21 cellular contexts compared by ENCODE assay signal in genomic region chr3:9678493-9678892, GRCh38. TPM values are rescaled to one million over a fixed set of nuclear protein-coding genes. Genes with fewer than 3 reads are reported as not detected.
DNase-seq lines count a peak whose midpoint lies in the region; ATAC-seq and TF ChIP-seq lines count a peak whose summit lies in the region.
"Had no signal": no experiment of that assay in that cellular context is flagged by ENCODE, and none has a peak within 500 bp of the region (broad histone marks: within the 10 kb centered on the region; RNA-seq: fewer than 3 reads in every experiment).

No MANE protein-coding gene starts in this region.

- H3K36me3 ChIP-seq in SK-N-SH (replicated peaks in 1 of 2; ENCODE audit: control insufficient read depth in 1 of 2, insufficient read depth in 2 of 2, low read length in 1 of 2) = peaks cover 12 to 88% of the 10 kb centered on the region in 2 experiments

- H2AFZ ChIP-seq in SK-N-SH (ENCODE audit: low read depth) = no peak overlapping the region

- no peaks in the 10 kb centered on the region for H3K9me3 Mint-ChIP-seq in HFFc6
- H3K9me3 Mint-ChIP-seq: CD8-positive, alpha-beta memory T cell had no signal

- no peak overlapping the region for H3K4me3 Mint-ChIP-seq in HFFc6
- H3K4me3 Mint-ChIP-seq: CD8-positive, alpha-beta memory T cell had no signal

- no peak overlapping the region for H3K27ac Mint-ChIP-seq in HFFc6

- H3F3A ChIP-seq in SK-N-SH (replicated peaks; ENCODE audit: insufficient read depth) = no peaks in the 10 kb centered on the region

- peaks cover 21% of the 10 kb centered on the region for H3K36me3 Mint-ChIP-seq in HFFc6 (ENCODE audit: low read depth)

- no peak overlapping the region for H3K9ac ChIP-seq in SK-N-SH

- TF ChIP-seq CTCF in SK-N-SH (IDR thresholded peaks at IDR 0.05) (no peak), HFFc6 (IDR thresholded peaks at IDR 0.05) (no peak)

- no peaks in the 10 kb centered on the region for H3K9me3 ChIP-seq in SK-N-SH
- H3K9me3 ChIP-seq: HAP-1 had no signal

- intact Hi-C loops in left cardiac atrium (cut with DNase I) = no loop called here

- no peaks in the 10 kb centered on the region for H4K20me1 ChIP-seq in SK-N-SH (ENCODE audit: insufficient read depth)

- in situ Hi-C loops in G401 (cut with HindIII; ENCODE audit: low sequenced_read_pairs) = no loop called here

- ATAC-seq in left cardiac atrium = peak; percentile 31 to 38
- ATAC-seq: GM12878 had no signal

- CTCF ChIA-PET in SK-N-SH (lab: Yijun Ruan, JAX) = interaction anchor here (1.5 to 1.7 kb wide), 2 partner anchors 9 to 10 kb away, joined by 4 to 5 read pairs; no protein-coding TSS in a partner anchor

- peaks cover 13% of the 10 kb centered on the region for H3K4me1 Mint-ChIP-seq in HFFc6 (ENCODE audit: low read depth)
- H3K4me1 Mint-ChIP-seq: CD8-positive, alpha-beta memory T cell had no signal

- H3K9me2 ChIP-seq in SK-N-SH = no peaks in the 10 kb centered on the region

- TF ChIP-seq EP300 in SK-N-SH (IDR thresholded peaks at IDR 0.05; ENCODE audit: borderline replicate concordance in 1 of 2, low read depth in 1 of 2, low read length in 1 of 2) = no peak

- no peaks in the 10 kb centered on the region; the same call in 1 of the 2 replicates for H3K27me3 Mint-ChIP-seq in HFFc6 (ENCODE audit: insufficient read depth)
- H3K27me3 Mint-ChIP-seq: CD8-positive, alpha-beta memory T cell had no signal

- no peaks in the 10 kb centered on the region for H3K27me3 ChIP-seq in SK-N-SH (ENCODE audit: insufficient read depth)

- TF ChIP-seq RAD21 in SK-N-SH (IDR thresholded peaks at IDR 0.05; ENCODE audit: low read length) = no peak

- H3K4me3 ChIP-seq in SK-N-SH (ENCODE audit: low read depth in 2 of 2, low read length in 1 of 2) = no peak overlapping the region
- H3K4me3 ChIP-seq: GM12878, HAP-1, K562 had no signal

- POLR2A ChIA-PET in SK-N-SH (lab: Yijun Ruan, JAX) = no interaction called here

- H3K79me2 ChIP-seq in SK-N-SH (ENCODE audit: insufficient read depth) = no peaks in the 10 kb centered on the region

- WGBS in SK-N-SH (ENCODE audit: low lambda C conversion rate) = 95% methylated on average over 3 of the region's 3 CpGs

- DNase-seq in G401 (ENCODE audit: low spot score) = peak; percentile 80
- no peak for DNase-seq in left cardiac atrium
- DNase-seq in pons (ENCODE audit: low spot score) = peak; percentile 59
- DNase-seq in COLO829 (ENCODE audit: low spot score) = no peak
- no peak for DNase-seq in DMS153 (lab: John Stamatoyannopoulos, UW)
- no peak for DNase-seq in SK-N-SH
- DNase-seq in HFFc6 = no peak
- DNase-seq: DND-41, GDM1, NCI-H1417 treated with DMSO at 0.1 percent for 48 hours, NCI-H2029 treated with DMSO at 0.1 percent for 48 hours, NCI-H2171 treated with DMSO at 0.1 percent for 48 hours, NCI-H510A, NCI-H774 had no signal

- no peak overlapping the region for H3K4me2 ChIP-seq in SK-N-SH

- H3K27ac ChIP-seq in cingulate gyrus (ENCODE audit: low read depth, low read length) = peak overlapping the region; percentile 52
- H3K27ac ChIP-seq in SK-N-SH (ENCODE audit: low read depth in 2 of 2, low read length in 1 of 2) = no peak overlapping the region

- H3K4me1 ChIP-seq in SK-N-SH (ENCODE audit: control insufficient read depth in 1 of 2, insufficient read depth in 2 of 2, low read depth in 1 of 2, low read length in 1 of 2) = no peaks in the 10 kb centered on the region
- H3K4me1 ChIP-seq: HAP-1 had no signal

TF ChIP-seq in SK-N-SH, 30 proteins besides CTCF, POLR2A, EP300 and RAD21:
- TF ChIP-seq ELF1 (IDR thresholded peaks at IDR 0.05) = no peak
- no peak for TF ChIP-seq EZH2phosphoT487 (IDR thresholded peaks at IDR 0.05; ENCODE audit: borderline replicate concordance, low read depth)
- TF ChIP-seq YY1 (IDR thresholded peaks at IDR 0.05; ENCODE audit: low read depth) = no peak
- TF ChIP-seq TEAD4 (IDR thresholded peaks at IDR 0.05; ENCODE audit: borderline replicate concordance, insufficient read depth) = no peak
- TF ChIP-seq FOXJ3 (CRISPR knock-in tag; IDR thresholded peaks at IDR 0.05) = no peak
- no peak for TF ChIP-seq SIN3A (IDR thresholded peaks at IDR 0.05; ENCODE audit: borderline replicate concordance, low read depth, low read length)
- no peak for TF ChIP-seq USF1 (IDR thresholded peaks at IDR 0.05; ENCODE audit: borderline replicate concordance, low read depth)
- TF ChIP-seq PBX3 (IDR thresholded peaks at IDR 0.05) = no peak
- TF ChIP-seq JUND (IDR thresholded peaks at IDR 0.05) = no peak
- no peak for TF ChIP-seq MXI1 (IDR thresholded peaks at IDR 0.05; ENCODE audit: low read depth, low read length)
- no peak for TF ChIP-seq TAF1 (IDR thresholded peaks at IDR 0.05; ENCODE audit: borderline replicate concordance, low read depth, low read length)
- TF ChIP-seq POLR2AphosphoS5 (IDR thresholded peaks at IDR 0.05; ENCODE audit: low read depth, low read length) = no peak
- no peak for TF ChIP-seq NRF1 (IDR thresholded peaks at IDR 0.05; ENCODE audit: low read depth, low read length)
- TF ChIP-seq CHD2 (IDR thresholded peaks at IDR 0.05; ENCODE audit: low read length, partially characterized antibody) = no peak
- TF ChIP-seq, protein P1, sequence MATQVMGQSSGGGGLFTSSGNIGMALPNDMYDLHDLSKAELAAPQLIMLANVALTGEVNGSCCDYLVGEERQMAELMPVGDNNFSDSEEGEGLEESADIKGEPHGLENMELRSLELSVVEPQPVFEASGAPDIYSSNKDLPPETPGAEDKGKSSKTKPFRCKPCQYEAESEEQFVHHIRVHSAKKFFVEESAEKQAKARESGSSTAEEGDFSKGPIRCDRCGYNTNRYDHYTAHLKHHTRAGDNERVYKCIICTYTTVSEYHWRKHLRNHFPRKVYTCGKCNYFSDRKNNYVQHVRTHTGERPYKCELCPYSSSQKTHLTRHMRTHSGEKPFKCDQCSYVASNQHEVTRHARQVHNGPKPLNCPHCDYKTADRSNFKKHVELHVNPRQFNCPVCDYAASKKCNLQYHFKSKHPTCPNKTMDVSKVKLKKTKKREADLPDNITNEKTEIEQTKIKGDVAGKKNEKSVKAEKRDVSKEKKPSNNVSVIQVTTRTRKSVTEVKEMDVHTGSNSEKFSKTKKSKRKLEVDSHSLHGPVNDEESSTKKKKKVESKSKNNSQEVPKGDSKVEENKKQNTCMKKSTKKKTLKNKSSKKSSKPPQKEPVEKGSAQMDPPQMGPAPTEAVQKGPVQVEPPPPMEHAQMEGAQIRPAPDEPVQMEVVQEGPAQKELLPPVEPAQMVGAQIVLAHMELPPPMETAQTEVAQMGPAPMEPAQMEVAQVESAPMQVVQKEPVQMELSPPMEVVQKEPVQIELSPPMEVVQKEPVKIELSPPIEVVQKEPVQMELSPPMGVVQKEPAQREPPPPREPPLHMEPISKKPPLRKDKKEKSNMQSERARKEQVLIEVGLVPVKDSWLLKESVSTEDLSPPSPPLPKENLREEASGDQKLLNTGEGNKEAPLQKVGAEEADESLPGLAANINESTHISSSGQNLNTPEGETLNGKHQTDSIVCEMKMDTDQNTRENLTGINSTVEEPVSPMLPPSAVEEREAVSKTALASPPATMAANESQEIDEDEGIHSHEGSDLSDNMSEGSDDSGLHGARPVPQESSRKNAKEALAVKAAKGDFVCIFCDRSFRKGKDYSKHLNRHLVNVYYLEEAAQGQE (IDR thresholded peaks at IDR 0.05; ENCODE audit: low read depth, low read length) = no peak
- no peak for TF ChIP-seq MEF2A (IDR thresholded peaks at IDR 0.05; ENCODE audit: borderline replicate concordance, low read depth)
- no peak for TF ChIP-seq NFIC (IDR thresholded peaks at IDR 0.05; ENCODE audit: borderline replicate concordance)

RNA-seq across cellular contexts. Expression of gene CPNE9, which starts 25.1 kb away (rescaled TPM):
- total RNA-seq in G401 (2014; rRNA removed; shearing (Covaris generic)) = 0.80 and 3.9 TPM in 2 replicates
- total RNA-seq in left cardiac atrium = under 1 TPM in 1 of 2 donors, not detected in 1; 0.10 TPM
- 0.03 and 0.06 TPM in 2 replicates for polyA plus RNA-seq in SK-N-SH (2012; rRNA removed)
- 0.12 and 0.13 TPM in 2 replicates for polyA plus RNA-seq in SK-N-SH (2012; cell fraction: cytosol; rRNA removed)
- polyA plus RNA-seq in SK-N-SH (2012; cell fraction: nucleus; rRNA removed) = 0.17 and 0.27 TPM in 2 replicates
- total RNA-seq in HFFc6 (2021; fragmentation: NEBNext Ultra II Directional; extraction: Animal tissue kit (Norgen Biotek cat#: 25700)) = not detected
- total RNA-seq: A172, GM12878 had no signal
- polyA plus RNA-seq: BJ; CD8-positive, alpha-beta memory T cell had no signal

RNA-seq across cellular contexts. Expression of gene MTMR14, which starts 29.2 kb away (rescaled TPM):
- 37.7 and 39.1 TPM in 2 replicates for total RNA-seq in G401 (2014; rRNA removed; shearing (Covaris generic))
- 10 to 100 TPM; 32.0 to 47.1 TPM for total RNA-seq in left cardiac atrium
- polyA plus RNA-seq in SK-N-SH (2012; rRNA removed) = 29.3 and 37.1 TPM in 2 replicates
- 21.9 and 30.1 TPM in 2 replicates for polyA plus RNA-seq in SK-N-SH (2012; cell fraction: cytosol; rRNA removed)
- 28.4 and 39.4 TPM in 2 replicates for polyA plus RNA-seq in SK-N-SH (2012; cell fraction: nucleus; rRNA removed)
- 10 to 100 TPM; 23.5 to 31.0 (median 28.2) TPM for total RNA-seq in HFFc6 (2021; fragmentation: NEBNext Ultra II Directional; extraction: Animal tissue kit (Norgen Biotek cat#: 25700))

RNA-seq across cellular contexts. Expression of gene BRPF1, which starts 53.0 kb away (rescaled TPM):
- 18.5 and 23.7 TPM in 2 replicates for total RNA-seq in G401 (2014; rRNA removed; shearing (Covaris generic))
- total RNA-seq in left cardiac atrium = 10 to 100 TPM; 10.2 to 14.6 TPM
- 12.0 and 13.0 TPM in 2 replicates for polyA plus RNA-seq in SK-N-SH (2012; rRNA removed)
- 6.7 and 8.3 TPM in 2 replicates for polyA plus RNA-seq in SK-N-SH (2012; cell fraction: cytosol; rRNA removed)
- 30.8 and 38.8 TPM in 2 replicates for polyA plus RNA-seq in SK-N-SH (2012; cell fraction: nucleus; rRNA removed)
- total RNA-seq in HFFc6 (2021; fragmentation: NEBNext Ultra II Directional; extraction: Animal tissue kit (Norgen Biotek cat#: 25700)) = 10 to 100 TPM; 14.4 to 18.4 (median 17.1) TPM

Comparison
In these comparisons a context has a peak if more than half of its experiments do, and no peak if none do; other contexts are left out.
1. DNase-seq: peak in G401 (single experiment) and pons (single experiment); none in left cardiac atrium (single experiment), COLO829 (single experiment), DMS153 (single experiment), SK-N-SH (single experiment) and HFFc6 (single experiment).